10 cellular contexts compared by ENCODE assay signal in genomic region chr6:144248470-144249301, GRCh38. TPM values are rescaled to one million over a fixed set of nuclear protein-coding genes. Genes with fewer than 3 reads are reported as not detected.
DNase-seq lines count a peak whose midpoint lies in the region; ATAC-seq and TF ChIP-seq lines count a peak whose summit lies in the region.
"Had no signal": no experiment of that assay in that cellular context is flagged by ENCODE, and none has a peak within 500 bp of the region (broad histone marks: within the 10 kb centered on the region; RNA-seq: fewer than 3 reads in every experiment).

No MANE protein-coding gene starts in this region.

- ATAC-seq in HG02938 (IDR thresholded peaks at IDR 0.05; ENCODE audit: unreplicated experiment) (peak; percentile 61), GM21360 (IDR thresholded peaks at IDR 0.05; ENCODE audit: unreplicated experiment) (no peak)

- no peaks in the 10 kb centered on the region for H3K36me3 Mint-ChIP-seq in nephron (ENCODE audit: low read depth)

- H3K27me3 Mint-ChIP-seq in nephron (ENCODE audit: low read depth), result no peaks in the 10 kb centered on the region

- peaks cover 26% of the 10 kb centered on the region for H3K4me1 Mint-ChIP-seq in nephron

- DNase-seq in EH (ENCODE audit: low read depth) (peak; percentile 91), amniotic stem cell (lab: John Stamatoyannopoulos, UW) (peak; percentile 72), NCI-H748 treated with DMSO at 0.1 percent for 48 hours (lab: John Stamatoyannopoulos, UW) (no peak), cerebellum (ENCODE audit: low spot score) (no peak), NAMALWA (ENCODE audit: low spot score) (no peak)
- DNase-seq: amygdala, DMS79 treated with DMSO at 0.1 percent for 48 hours had no signal

- TF ChIP-seq CTCF in nephron (IDR thresholded peaks at IDR 0.05; ENCODE audit: unreplicated experiment in 3 of 3), result no peak

- peak overlapping the region in 1 of 3 experiments; percentile 7 for H3K4me3 Mint-ChIP-seq in nephron

- H3K9me3 Mint-ChIP-seq in nephron, result peaks cover 9% of the 10 kb centered on the region

- peak overlapping the region; percentile 18 to 66 (median 26) for H3K27ac Mint-ChIP-seq in nephron

RNA-seq across cellular contexts. Expression of gene UTRN, which starts 36.4 kb away (rescaled TPM):
- total RNA-seq in cerebellum, result 53.7 TPM

Comparison
In these comparisons a context has a peak if more than half of its experiments do, and no peak if none do; other contexts are left out.
1. DNase-seq: peak in EH (single experiment) and amniotic stem cell (single experiment); none in NCI-H748 treated with DMSO at 0.1 percent for 48 hours (single experiment), cerebellum (single experiment) and NAMALWA (single experiment).